ENCODE assay signal across 23 cellular contexts in genomic region chr15:100987143-100987542, GRCh38.
DNase-seq lines count a peak whose midpoint lies in the region; ATAC-seq and TF ChIP-seq lines count a peak whose summit lies in the region.
"Had no signal": no experiment of that assay in that cellular context is flagged by ENCODE, and none has a peak within 500 bp of the region (broad histone marks: within the 10 kb centered on the region; RNA-seq: fewer than 3 reads in every experiment).

No MANE protein-coding gene starts in this region.

- intact Hi-C loops in left cardiac atrium (cut with DNase I): no loop called here

- no peak for TF ChIP-seq CTCF in progenitor cell of endocrine pancreas (IDR thresholded peaks at IDR 0.05; ENCODE audit: unreplicated experiment)

- DNase-seq in AG20443 (ENCODE audit: low spot score) (peak; percentile 57), caudate nucleus (lab: John Stamatoyannopoulos, UW) (peak in 6 of 61 donors; percentile 2 to 74 (median 33)), left cardiac atrium (no peak), putamen (ENCODE audit: low spot score) (peak; percentile 55), C1 segment of cervical spinal cord (lab: John Stamatoyannopoulos, UW) (no peak), progenitor cell of endocrine pancreas (ENCODE audit: low spot score, unreplicated experiment) (no peak), HT-29 (ENCODE audit: low spot score) (no peak)
- DNase-seq: activated CD4-positive, alpha-beta memory T cell treated with anti-CD3 and anti-CD28 coated beads for 36 hours; activated naive CD4-positive, alpha-beta T cell treated with anti-CD3 and anti-CD28 coated beads for 36 hours; glutamatergic neuron; immature natural killer cell; natural killer cell; NCI-H1105; NCI-H526 treated with DMSO at 0.1 percent for 48 hours; posterior cingulate gyrus; SJCRH30; trophoblast cell; WERI-Rb-1 had no signal

- H3K9me3 Mint-ChIP-seq in progenitor cell of endocrine pancreas (ENCODE audit: low read depth): no peaks in the 10 kb centered on the region
- H3K9me3 Mint-ChIP-seq: activated CD4-positive, alpha-beta memory T cell treated with anti-CD3 and anti-CD28 coated beads for 36 hours; activated naive CD4-positive, alpha-beta T cell treated with anti-CD3 and anti-CD28 coated beads for 36 hours; immature natural killer cell; natural killer cell; T-helper 1 cell treated with Interleukin-12 subunit alpha and Interleukin-12 subunit beta and Interleukin-4 antibody, amounts not matched to agents 30 μg/mL and 1 μg/mL, for 36 hours had no signal

- peak overlapping the region; percentile 60 for H3K27ac ChIP-seq in caudate nucleus (ENCODE audit: low read depth, low read length)
- H3K27ac ChIP-seq: ascending aorta, KMS-11, SJCRH30, WERI-Rb-1 had no signal

- H3K4me1 Mint-ChIP-seq in progenitor cell of endocrine pancreas (ENCODE audit: low read depth): peaks cover 22% of the 10 kb centered on the region
- H3K4me1 Mint-ChIP-seq: immature natural killer cell, natural killer cell had no signal

- ATAC-seq in left cardiac atrium (peak; percentile 12 to 55), GM21360 (IDR thresholded peaks at IDR 0.05; ENCODE audit: unreplicated experiment) (no peak)
- ATAC-seq: natural killer cell; stimulated activated memory B cell treated with anti-CD40 and anti-IgM and Interleukin-4, amounts not matched to agents 10 μg/mL and 1 μg/mL and 100 μg/mL, for 72 hours had no signal

- no peak overlapping the region for H3K27ac Mint-ChIP-seq in progenitor cell of endocrine pancreas
- H3K27ac Mint-ChIP-seq: activated CD4-positive, alpha-beta memory T cell treated with anti-CD3 and anti-CD28 coated beads for 36 hours; activated naive CD4-positive, alpha-beta T cell treated with anti-CD3 and anti-CD28 coated beads for 36 hours; immature natural killer cell; natural killer cell; stimulated activated memory B cell treated with anti-CD40 and anti-IgM and Interleukin-4, amounts not matched to agents 10 μg/mL and 1 μg/mL and 100 μg/mL, for 72 hours; T-helper 1 cell treated with Interleukin-12 subunit alpha and Interleukin-12 subunit beta and Interleukin-4 antibody, amounts not matched to agents 30 μg/mL and 1 μg/mL, for 36 hours had no signal

- no peak overlapping the region for H3K4me3 Mint-ChIP-seq in progenitor cell of endocrine pancreas (ENCODE audit: low read depth)
- H3K4me3 Mint-ChIP-seq: activated CD4-positive, alpha-beta memory T cell treated with anti-CD3 and anti-CD28 coated beads for 36 hours; activated naive CD4-positive, alpha-beta T cell treated with anti-CD3 and anti-CD28 coated beads for 36 hours; immature natural killer cell; natural killer cell; stimulated activated memory B cell treated with anti-CD40 and anti-IgM and Interleukin-4, amounts not matched to agents 10 μg/mL and 1 μg/mL and 100 μg/mL, for 72 hours; T-helper 1 cell treated with Interleukin-12 subunit alpha and Interleukin-12 subunit beta and Interleukin-4 antibody, amounts not matched to agents 30 μg/mL and 1 μg/mL, for 36 hours had no signal

- no peaks in the 10 kb centered on the region for H3K36me3 Mint-ChIP-seq in progenitor cell of endocrine pancreas (ENCODE audit: insufficient read depth)
- H3K36me3 Mint-ChIP-seq: immature natural killer cell, natural killer cell had no signal

- H3K27me3 Mint-ChIP-seq in progenitor cell of endocrine pancreas: peaks cover 3% of the 10 kb centered on the region
- H3K27me3 Mint-ChIP-seq: stimulated activated memory B cell treated with anti-CD40 and anti-IgM and Interleukin-4, amounts not matched to agents 10 μg/mL and 1 μg/mL and 100 μg/mL, for 72 hours had no signal

Comparison
In these comparisons a context has a peak if more than half of its experiments do, and no peak if none do; other contexts are left out.
1. DNase-seq: peak in AG20443 (single experiment) and putamen (single experiment); none in left cardiac atrium (single experiment), C1 segment of cervical spinal cord (0 of 14), progenitor cell of endocrine pancreas (single experiment) and HT-29 (single experiment).